Comparison of ENCODE assay signal across 21 cellular contexts in genomic region chr1:151814971-151815545, GRCh38. TPM values are rescaled to one million over a fixed set of nuclear protein-coding genes. Genes with fewer than 3 reads are reported as not detected.
DNase-seq lines count a peak whose midpoint lies in the region; ATAC-seq and TF ChIP-seq lines count a peak whose summit lies in the region.
"Had no signal": no experiment of that assay in that cellular context is flagged by ENCODE, and none has a peak within 500 bp of the region (broad histone marks: within the 10 kb centered on the region; RNA-seq: fewer than 3 reads in every experiment).

No MANE protein-coding gene starts in this region.

- CTCF ChIA-PET in T-cell (lab: Charles Lee): no interaction called here

- no peak overlapping the region for H2AK5ac ChIP-seq in mesenchymal stem cell (ENCODE audit: low read length, severe bottlenecking)

- WGBS in mesenchymal stem cell: 74% methylated on average over 8 of the region's 8 CpGs

- no peak overlapping the region for H3K14ac ChIP-seq in mesenchymal stem cell (ENCODE audit: low read length in 2 of 2)

- no peak overlapping the region for H2BK12ac ChIP-seq in mesenchymal stem cell (ENCODE audit: low read length in 2 of 2)

- H3K36me3 ChIP-seq in mesenchymal stem cell (ENCODE audit: control insufficient read depth in 1 of 2, insufficient read depth in 2 of 2, low read depth in 1 of 2, low read length in 2 of 2): no peaks in the 10 kb centered on the region
- H3K36me3 ChIP-seq in upper lobe of right lung: no peaks in the 10 kb centered on the region
- H3K36me3 ChIP-seq: SJSA1 had no signal

- peaks cover 5% of the 10 kb centered on the region for H3K27me3 Mint-ChIP-seq in activated naive CD8-positive, alpha-beta T cell treated with anti-CD3 and anti-CD28 coated beads, Interleukin-2, amount 10 ng/mL, durations not matched to agents 7 days and 5 days
- H3K27me3 Mint-ChIP-seq in activated naive CD8-positive, alpha-beta T cell treated with anti-CD3 and anti-CD28 coated beads, Interleukin-2, amount 50 U/mL, for 24 hours: peaks cover 3% of the 10 kb centered on the region
- H3K27me3 Mint-ChIP-seq in T-cell: no peaks in the 10 kb centered on the region

- no peaks in the 10 kb centered on the region for H3K79me1 ChIP-seq in mesenchymal stem cell (replicated peaks; ENCODE audit: low read length, poor library complexity, severe bottlenecking)

- no peak overlapping the region for H3K27ac ChIP-seq in mesenchymal stem cell (ENCODE audit: low read length, poor library complexity, severe bottlenecking)
- H3K27ac ChIP-seq in upper lobe of right lung: peak overlapping the region; percentile 42
- H3K27ac ChIP-seq: SJSA1 had no signal

- H3K4ac ChIP-seq in mesenchymal stem cell (ENCODE audit: low read depth in 1 of 2, low read length in 2 of 2): no peak overlapping the region

- no peak overlapping the region for H2BK5ac ChIP-seq in mesenchymal stem cell (ENCODE audit: low read depth, low read length, poor library complexity, severe bottlenecking)

- H3K9me3 Mint-ChIP-seq in activated naive CD8-positive, alpha-beta T cell treated with anti-CD3 and anti-CD28 coated beads, Interleukin-2, amount 10 ng/mL, durations not matched to agents 7 days and 5 days: no peaks in the 10 kb centered on the region
- H3K9me3 Mint-ChIP-seq in activated naive CD8-positive, alpha-beta T cell treated with anti-CD3 and anti-CD28 coated beads, Interleukin-2, amount 50 U/mL, for 24 hours: no peaks in the 10 kb centered on the region
- no peaks in the 10 kb centered on the region for H3K9me3 Mint-ChIP-seq in T-cell
- H3K9me3 Mint-ChIP-seq: GM23338 had no signal

- POLR2A ChIA-PET in activated naive CD8-positive, alpha-beta T cell treated with anti-CD3 and anti-CD28 coated beads, Interleukin-2, amount 10 ng/mL, durations not matched to agents 7 days and 5 days (lab: Charles Lee): interaction anchor here (1.0 to 1.3 kb wide), 2 partner anchors 8 to 10 kb away, joined by 3 read pairs; no protein-coding TSS in a partner anchor
- POLR2A ChIA-PET in T-cell (lab: Charles Lee): interaction anchor here in 1 of 2 donors (0.7 to 0.8 kb wide), 2 partner anchors 13 to 222 kb away, joined by 3 read pairs; no protein-coding TSS in a partner anchor

- no peak overlapping the region for H2AFZ ChIP-seq in mesenchymal stem cell (ENCODE audit: low read depth, low read length)
- H2AFZ ChIP-seq: GM23338 had no signal

- peaks cover 21% of the 10 kb centered on the region for H3K4me1 Mint-ChIP-seq in activated naive CD8-positive, alpha-beta T cell treated with anti-CD3 and anti-CD28 coated beads, Interleukin-2, amount 10 ng/mL, durations not matched to agents 7 days and 5 days
- peaks cover 24% of the 10 kb centered on the region for H3K4me1 Mint-ChIP-seq in activated naive CD8-positive, alpha-beta T cell treated with anti-CD3 and anti-CD28 coated beads, Interleukin-2, amount 50 U/mL, for 24 hours
- peaks cover 32 to 76% (median 56%) of the 10 kb centered on the region in 3 donors for H3K4me1 Mint-ChIP-seq in T-cell

- peak overlapping the region; percentile 8 for H3K4me3 Mint-ChIP-seq in activated naive CD8-positive, alpha-beta T cell treated with anti-CD3 and anti-CD28 coated beads, Interleukin-2, amount 10 ng/mL, durations not matched to agents 7 days and 5 days
- H3K4me3 Mint-ChIP-seq in activated naive CD8-positive, alpha-beta T cell treated with anti-CD3 and anti-CD28 coated beads, Interleukin-2, amount 50 U/mL, for 24 hours: no peak overlapping the region
- peak overlapping the region in 1 of 3 donors; percentile 61 for H3K4me3 Mint-ChIP-seq in T-cell
- H3K4me3 Mint-ChIP-seq: GM23338 had no signal

- H3K4me1 ChIP-seq in mesenchymal stem cell (ENCODE audit: control insufficient read depth, insufficient read depth, low read depth, low read length) (no peaks in the 10 kb centered on the region), upper lobe of right lung (no peaks in the 10 kb centered on the region)
- H3K4me1 ChIP-seq: SJSA1 had no signal

- no peak for DNase-seq in activated naive CD8-positive, alpha-beta T cell treated with anti-CD3 and anti-CD28 coated beads, Interleukin-2, amount 10 ng/mL, durations not matched to agents 7 days and 5 days
- no peak for DNase-seq in activated naive CD8-positive, alpha-beta T cell treated with anti-CD3 and anti-CD28 coated beads, Interleukin-2, amount 50 U/mL, for 24 hours
- DNase-seq in T-cell (no peak), mesenchymal stem cell (no peak), upper lobe of right lung (peak; percentile 50), NCI-H748 (lab: John Stamatoyannopoulos, UW; ENCODE audit: unreplicated experiment) (no peak), NOMO-1 treated with DMSO at 0.1 percent for 48 hours (lab: John Stamatoyannopoulos, UW; ENCODE audit: unreplicated experiment) (no peak)
- DNase-seq: GDM1, NCI-H1436, NCI-H2029, NCI-H2171 treated with DMSO at 0.1 percent for 48 hours, NCI-H774, PC-3 had no signal

- H3K27me3 ChIP-seq in mesenchymal stem cell (ENCODE audit: control insufficient read depth in 1 of 2, insufficient read depth in 1 of 2, low read length in 2 of 2): peaks cover 55 to 69% of the 10 kb centered on the region in 2 experiments
- H3K27me3 ChIP-seq in upper lobe of right lung: no peaks in the 10 kb centered on the region
- H3K27me3 ChIP-seq: SJSA1 had no signal

- TF ChIP-seq CTCF in upper lobe of right lung (IDR thresholded peaks at IDR 0.05): no peak

- no peak overlapping the region for H4K8ac ChIP-seq in mesenchymal stem cell (ENCODE audit: low read length)

- peak overlapping the region; percentile 8 for H2BK15ac ChIP-seq in mesenchymal stem cell (ENCODE audit: low read depth, poor library complexity, severe bottlenecking)

- no peak overlapping the region for H4K91ac ChIP-seq in mesenchymal stem cell (ENCODE audit: low read length)

- peak overlapping the region; percentile 35 for H3K27ac Mint-ChIP-seq in activated naive CD8-positive, alpha-beta T cell treated with anti-CD3 and anti-CD28 coated beads, Interleukin-2, amount 10 ng/mL, durations not matched to agents 7 days and 5 days
- no peak overlapping the region for H3K27ac Mint-ChIP-seq in activated naive CD8-positive, alpha-beta T cell treated with anti-CD3 and anti-CD28 coated beads, Interleukin-2, amount 50 U/mL, for 24 hours
- H3K27ac Mint-ChIP-seq in T-cell: peak overlapping the region; percentile 83 to 92
- H3K27ac Mint-ChIP-seq: GM23338 had no signal

- intact Hi-C loops in upper lobe of right lung (cut with DNase I): no loop called here

- H3K9me3 ChIP-seq in mesenchymal stem cell (ENCODE audit: control insufficient read depth, low read length) (no peaks in the 10 kb centered on the region), upper lobe of right lung (no peaks in the 10 kb centered on the region)
- H3K9me3 ChIP-seq: SJSA1 had no signal

- no peaks in the 10 kb centered on the region for H3K36me3 Mint-ChIP-seq in activated naive CD8-positive, alpha-beta T cell treated with anti-CD3 and anti-CD28 coated beads, Interleukin-2, amount 10 ng/mL, durations not matched to agents 7 days and 5 days
- H3K36me3 Mint-ChIP-seq in activated naive CD8-positive, alpha-beta T cell treated with anti-CD3 and anti-CD28 coated beads, Interleukin-2, amount 50 U/mL, for 24 hours (ENCODE audit: low read depth): peaks cover 2% of the 10 kb centered on the region
- no peaks in the 10 kb centered on the region for H3K36me3 Mint-ChIP-seq in T-cell

- no peak overlapping the region for H3K4me3 ChIP-seq in mesenchymal stem cell (ENCODE audit: insufficient read depth in 1 of 2, low read depth in 1 of 2, low read length in 2 of 2)
- H3K4me3 ChIP-seq in upper lobe of right lung: no peak overlapping the region
- H3K4me3 ChIP-seq: GM12878, GM23338, K562, SJSA1 had no signal

- no peak overlapping the region for H2BK120ac ChIP-seq in mesenchymal stem cell (ENCODE audit: low read depth, low read length)

- H3K9ac ChIP-seq in mesenchymal stem cell (ENCODE audit: low read length): no peak overlapping the region

- H3K23ac ChIP-seq in mesenchymal stem cell (ENCODE audit: low read length in 2 of 2): no peak overlapping the region

- no peak overlapping the region for H3K18ac ChIP-seq in mesenchymal stem cell (ENCODE audit: low read depth in 1 of 2, low read length in 2 of 2)

- H3K4me2 ChIP-seq in mesenchymal stem cell (ENCODE audit: low read length, poor library complexity, severe bottlenecking): no peak overlapping the region
- H3K4me2 ChIP-seq: GM23338 had no signal

- ATAC-seq in activated naive CD8-positive, alpha-beta T cell treated with anti-CD3 and anti-CD28 coated beads, Interleukin-2, amount 10 ng/mL, durations not matched to agents 7 days and 5 days (ENCODE audit: low read depth): no peak
- no peak for ATAC-seq in activated naive CD8-positive, alpha-beta T cell treated with anti-CD3 and anti-CD28 coated beads, Interleukin-2, amount 50 U/mL, for 24 hours
- no peak for ATAC-seq in T-cell (replicated peaks in 1 of 4)
- ATAC-seq in upper lobe of right lung: no peak
- ATAC-seq in HG02763 (IDR thresholded peaks at IDR 0.05; ENCODE audit: unreplicated experiment): no peak
- ATAC-seq: GM12878, GM23338, HCT116, K562, PC-3 had no signal

RNA-seq across cellular contexts. Expression of gene LINGO4, which starts 9.8 kb away (rescaled TPM):
- total RNA-seq in activated naive CD8-positive, alpha-beta T cell treated with anti-CD3 and anti-CD28 coated beads, Interleukin-2, amount 10 ng/mL, durations not matched to agents 7 days and 5 days: under 1 TPM in 1 of 2 experiments, not detected in 1; 0.14 TPM
- total RNA-seq in T-cell: under 1 TPM in 3 of 5 donors, not detected in 2; 0.25 to 0.40 (median 0.36) TPM
- polyA plus RNA-seq in mesenchymal stem cell (2013, experiment 1 of 2): not detected
- not detected for polyA plus RNA-seq in mesenchymal stem cell (2013, experiment 2 of 2)
- total RNA-seq in upper lobe of right lung: 0.29 TPM
- total RNA-seq: A673, GM12878, GM23338, K562, NCI-H460, PC-3, SJSA1 had no signal
- polyA plus RNA-seq: GM12878, GM23338, K562 had no signal

RNA-seq across cellular contexts. Expression of gene RORC, which starts 16.5 kb away (rescaled TPM):
- total RNA-seq in activated naive CD8-positive, alpha-beta T cell treated with anti-CD3 and anti-CD28 coated beads, Interleukin-2, amount 10 ng/mL, durations not matched to agents 7 days and 5 days: 1 to 10 TPM; 1.2 to 1.4 TPM
- total RNA-seq in T-cell (10 to 100 TPM in 1 of 5 donors, 1 to 10 TPM in 4; 1.5 to 11.6 (median 7.6) TPM), upper lobe of right lung (16.4 TPM)
- polyA plus RNA-seq in mesenchymal stem cell (2013, experiment 1 of 2): not detected
- not detected for polyA plus RNA-seq in mesenchymal stem cell (2013, experiment 2 of 2)
- total RNA-seq: A673, GM12878, K562, SJSA1 had no signal
- polyA plus RNA-seq: GM12878, K562 had no signal

RNA-seq across cellular contexts. Expression of gene C2CD4D, which starts 24.6 kb away (rescaled TPM):
- total RNA-seq in activated naive CD8-positive, alpha-beta T cell treated with anti-CD3 and anti-CD28 coated beads, Interleukin-2, amount 10 ng/mL, durations not matched to agents 7 days and 5 days: under 1 TPM in 1 of 2 experiments, not detected in 1; 0.17 TPM
- total RNA-seq in T-cell (1 to 10 TPM in 2 of 5 donors, under 1 TPM in 3; 0.26 to 1.1 (median 0.85) TPM), upper lobe of right lung (0.29 TPM)
- not detected for polyA plus RNA-seq in mesenchymal stem cell (2013, experiment 1 of 2)
- not detected for polyA plus RNA-seq in mesenchymal stem cell (2013, experiment 2 of 2)
- total RNA-seq: A673, K562, NCI-H460, SJSA1 had no signal
- polyA plus RNA-seq: K562 had no signal

RNA-seq across cellular contexts. Expression of gene TDRKH, which starts 24.8 kb away (rescaled TPM):
- total RNA-seq in activated naive CD8-positive, alpha-beta T cell treated with anti-CD3 and anti-CD28 coated beads, Interleukin-2, amount 10 ng/mL, durations not matched to agents 7 days and 5 days: 10 to 100 TPM; 15.9 to 16.1 TPM
- total RNA-seq in T-cell (10 to 100 TPM in 4 of 5 donors, 1 to 10 TPM in 1; 9.6 to 26.3 (median 22.1) TPM), upper lobe of right lung (12.8 TPM)
- polyA plus RNA-seq in mesenchymal stem cell (2013, experiment 1 of 2): 2.2 TPM
- 2.2 TPM for polyA plus RNA-seq in mesenchymal stem cell (2013, experiment 2 of 2)

RNA-seq across cellular contexts. Expression of gene THEM5, which starts 38.5 kb away (rescaled TPM):
- total RNA-seq in activated naive CD8-positive, alpha-beta T cell treated with anti-CD3 and anti-CD28 coated beads, Interleukin-2, amount 10 ng/mL, durations not matched to agents 7 days and 5 days: not detected
- total RNA-seq in T-cell: not detected
- not detected for polyA plus RNA-seq in mesenchymal stem cell (2013, experiment 1 of 2)
- not detected for polyA plus RNA-seq in mesenchymal stem cell (2013, experiment 2 of 2)
- not detected for total RNA-seq in upper lobe of right lung
- total RNA-seq: A673, GM12878, GM23338, K562, NCI-H460, PC-3, SJSA1 had no signal
- polyA plus RNA-seq: GM23338, K562 had no signal
